16 cellular contexts compared by ENCODE assay signal in the genomic region with DNA sequence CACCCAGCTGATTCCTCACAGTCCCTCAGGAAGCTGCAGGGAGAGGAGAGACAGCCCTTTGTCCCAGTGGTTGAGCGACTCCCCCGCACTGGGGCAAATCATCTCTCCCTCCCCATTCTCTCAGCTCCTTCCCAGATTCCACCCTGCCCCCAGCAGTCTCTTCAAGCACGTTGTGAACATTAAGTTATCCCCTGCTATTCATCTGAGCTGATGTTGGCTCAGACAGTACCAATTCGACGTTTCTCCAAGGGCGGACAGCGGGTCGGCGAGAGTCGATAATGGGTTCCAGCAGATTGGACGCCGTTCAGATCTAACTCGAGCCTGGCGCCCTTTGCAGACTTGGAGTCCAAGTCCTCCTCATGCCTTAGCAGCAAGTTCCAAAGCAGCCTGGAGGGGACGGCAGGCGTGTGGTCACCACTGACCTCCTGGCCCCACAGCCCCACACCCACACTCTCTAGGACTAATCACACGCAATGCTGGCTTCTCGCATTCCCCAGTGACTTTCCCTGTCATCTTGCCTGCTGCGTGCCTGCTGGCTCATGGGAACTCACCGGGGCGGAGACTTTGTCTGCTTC.
A peak's percentile ranks its signal among the peaks of the same experiment; 100 is the strongest.
DNase-seq lines count a peak whose midpoint lies in the region; ATAC-seq and TF ChIP-seq lines count a peak whose summit lies in the region.
"Had no signal": no experiment of that assay in that cellular context is flagged by ENCODE, and none has a peak within 500 bp of the region (broad histone marks: within the 10 kb centered on the region; RNA-seq: fewer than 3 reads in every experiment).

No MANE protein-coding gene starts in this region.

- no peaks in the 10 kb centered on the region for H3K4me1 ChIP-seq in body of pancreas
- H3K4me1 ChIP-seq in right atrium auricular region = peaks cover 0 to 16% of the 10 kb centered on the region in 2 donors
- peaks cover 2 to 4% (median 3%) of the 10 kb centered on the region in 3 donors for H3K4me1 ChIP-seq in skeletal muscle tissue (ENCODE audit: control insufficient read depth in 3 of 3, insufficient read depth in 3 of 3, low read length in 3 of 3)

- intact Hi-C loops in body of pancreas (cut with DNase I) = no loop called here

- H3K4me3 Mint-ChIP-seq in activated T-cell treated with anti-CD3 and anti-CD28 coated beads, Interleukin-2, amount 50 U/mL, for 4 hours = no peak overlapping the region
- H3K4me3 Mint-ChIP-seq: CD14-positive monocyte, T-cell had no signal

- DNase-seq in ELR (ENCODE audit: low read depth) (peak; percentile 40), body of pancreas (peak; percentile 23 to 53 (median 34)), right atrium auricular region (ENCODE audit: low spot score) (peak; percentile 70), NCI-H2029 (lab: John Stamatoyannopoulos, UW) (no peak)
- DNase-seq in activated T-cell treated with anti-CD3 and anti-CD28 coated beads, Interleukin-2, amount 50 U/mL, for 4 hours = no peak
- DNase-seq: HCEC 1CT, mesendoderm, MV-4-11, NCI-H510A treated with DMSO at 0.1 percent for 48 hours, occipital lobe, T-cell had no signal

- H3K9ac ChIP-seq in skeletal muscle tissue (ENCODE audit: low read depth in 1 of 3, low read length in 3 of 3) = no peak overlapping the region

- peaks cover 5% of the 10 kb centered on the region for H3K36me3 Mint-ChIP-seq in activated T-cell treated with anti-CD3 and anti-CD28 coated beads, Interleukin-2, amount 50 U/mL, for 4 hours (ENCODE audit: insufficient read depth)

- no peak for TF ChIP-seq POLR2A in body of pancreas (IDR thresholded peaks at IDR 0.05)

- no peaks in the 10 kb centered on the region for H3K27me3 Mint-ChIP-seq in activated T-cell treated with anti-CD3 and anti-CD28 coated beads, Interleukin-2, amount 50 U/mL, for 4 hours (ENCODE audit: low read depth)
- H3K27me3 Mint-ChIP-seq: T-cell had no signal

- H3K27me3 ChIP-seq in body of pancreas (no peaks in the 10 kb centered on the region), right atrium auricular region (no peaks in the 10 kb centered on the region), skeletal muscle tissue (ENCODE audit: control insufficient read depth in 3 of 3, insufficient read depth in 3 of 3, low read length in 3 of 3) (no peaks in the 10 kb centered on the region)

- peaks cover 35% of the 10 kb centered on the region for H3K4me1 Mint-ChIP-seq in activated T-cell treated with anti-CD3 and anti-CD28 coated beads, Interleukin-2, amount 50 U/mL, for 4 hours (ENCODE audit: low read depth)

- H3K9me3 Mint-ChIP-seq in activated T-cell treated with anti-CD3 and anti-CD28 coated beads, Interleukin-2, amount 50 U/mL, for 4 hours = no peaks in the 10 kb centered on the region
- H3K9me3 Mint-ChIP-seq: T-cell had no signal

- no peaks in the 10 kb centered on the region for H3K9me3 ChIP-seq in body of pancreas
- no peaks in the 10 kb centered on the region for H3K9me3 ChIP-seq in right atrium auricular region
- H3K9me3 ChIP-seq in skeletal muscle tissue (ENCODE audit: control insufficient read depth in 3 of 3, low read length in 3 of 3) = no peaks in the 10 kb centered on the region

- TF ChIP-seq CTCF in body of pancreas (IDR thresholded peaks at IDR 0.05) = no peak
- TF ChIP-seq CTCF in right atrium auricular region (IDR thresholded peaks at IDR 0.05) = no peak

- peak; percentile 58 for ATAC-seq in body of pancreas
- ATAC-seq in HG03571 (IDR thresholded peaks at IDR 0.05; ENCODE audit: unreplicated experiment) = no peak
- no peak for ATAC-seq in activated T-cell treated with anti-CD3 and anti-CD28 coated beads, Interleukin-2, amount 50 U/mL, for 4 hours
- no peak for ATAC-seq in HG02884 (IDR thresholded peaks at IDR 0.05; ENCODE audit: unreplicated experiment)
- ATAC-seq: activated CD4-positive, CD25-positive, alpha-beta regulatory T cell treated with anti-CD3 and anti-CD28 coated beads, Interleukin-2, amount 50 U/mL, for 24 hours; T-cell had no signal

- WGBS in body of pancreas, 2 donors = 83 to 92% methylated on average over 19 to 21 of the region's 21 CpGs

- H3K36me3 ChIP-seq in body of pancreas (replicated peaks in 1 of 2; ENCODE audit: insufficient read depth in 1 of 2, low read depth in 2 of 2) (no peaks in the 10 kb centered on the region), right atrium auricular region (no peaks in the 10 kb centered on the region), skeletal muscle tissue (ENCODE audit: control insufficient read depth in 3 of 3, insufficient read depth in 3 of 3, low read length in 3 of 3) (no peaks in the 10 kb centered on the region)

- H3K27ac ChIP-seq in body of pancreas (no peak overlapping the region), right atrium auricular region (peak overlapping the region; percentile 57), skeletal muscle tissue (ENCODE audit: low read depth, low read length) (no peak overlapping the region)

- H3K4me3 ChIP-seq in body of pancreas = no peak overlapping the region
- peak overlapping the region in 1 of 2 donors; percentile 31 for H3K4me3 ChIP-seq in right atrium auricular region
- peak overlapping the region in 2 of 3 donors; percentile 19 to 45 for H3K4me3 ChIP-seq in skeletal muscle tissue (ENCODE audit: low read length in 3 of 3)

Comparison
In these comparisons a context has a peak if more than half of its experiments do, and no peak if none do; other contexts are left out.
1. DNase-seq: peak in ELR (single experiment), body of pancreas (4 of 4) and right atrium auricular region (single experiment); none in activated T-cell treated with anti-CD3 and anti-CD28 coated beads, Interleukin-2, amount 50 U/mL, for 4 hours (single experiment) and NCI-H2029 (single experiment).
2. H3K27ac ChIP-seq: peak in right atrium auricular region (2 of 2); none in body of pancreas (0 of 4) and skeletal muscle tissue (single experiment).
3. H3K4me3 ChIP-seq: peak in skeletal muscle tissue (2 of 3); none in body of pancreas (0 of 2).